Comparison of ENCODE assay signal across 13 cellular contexts in the genomic region with DNA sequence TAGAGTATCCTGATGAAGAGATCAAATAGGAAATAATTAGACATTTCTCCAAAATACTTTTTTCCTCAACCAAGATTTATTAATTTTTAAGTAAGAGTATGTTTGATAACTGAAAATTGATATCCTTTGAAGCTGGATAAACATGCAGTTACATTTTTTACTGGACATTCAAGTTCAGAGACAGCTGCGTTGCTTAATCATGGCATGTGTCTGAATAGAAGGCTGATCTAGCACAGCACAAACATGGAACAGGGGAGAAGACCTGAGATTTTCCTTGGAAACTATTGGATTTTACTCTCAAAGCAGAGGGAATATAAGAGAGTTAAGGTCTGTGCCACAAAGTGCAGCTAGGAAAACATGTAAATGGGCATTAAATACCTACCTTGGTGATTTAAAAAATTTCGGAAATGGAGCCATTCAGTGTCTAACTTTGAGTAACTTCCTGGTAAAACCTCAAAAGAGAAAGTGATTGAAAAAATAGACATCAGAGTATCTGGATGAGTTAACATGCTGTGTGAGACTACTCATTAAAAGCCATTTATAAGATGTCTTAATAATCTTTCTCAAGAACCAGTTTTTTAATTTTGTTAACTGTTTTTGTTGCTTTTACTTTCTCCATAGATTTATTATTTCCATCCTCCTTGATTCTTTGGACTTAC. TPM values are rescaled to one million over a fixed set of nuclear protein-coding genes. Genes with fewer than 3 reads are reported as not detected.
DNase-seq lines count a peak whose midpoint lies in the region; ATAC-seq, FAIRE-seq and TF ChIP-seq lines count a peak whose summit lies in the region.
"Had no signal": no experiment of that assay in that cellular context is flagged by ENCODE, and none has a peak within 500 bp of the region (broad histone marks: within the 10 kb centered on the region; RNA-seq: fewer than 3 reads in every experiment).

No MANE protein-coding gene starts in this region.

- no peaks in the 10 kb centered on the region for H3K9me3 ChIP-seq in Panc1 (ENCODE audit: control insufficient read depth, insufficient read depth, low read depth, low read length)
- H3K9me3 ChIP-seq in keratinocyte (ENCODE audit: control insufficient read depth, low read depth, low read length), result no peaks in the 10 kb centered on the region
- no peaks in the 10 kb centered on the region for H3K9me3 ChIP-seq in A673 (ENCODE audit: low read depth, low read length, poor library complexity, severe bottlenecking)
- H3K9me3 ChIP-seq: lower lobe of right lung, ovary had no signal

- BruUV-seq in Calu3 (replicated peaks; lab: Mats Ljungman, UMichigan) (no TSS peak), Panc1 (replicated peaks; lab: Mats Ljungman, UMichigan) (no TSS peak), A673 (replicated peaks; lab: Mats Ljungman, UMichigan) (no TSS peak)

- H3K27ac ChIP-seq in Panc1 (ENCODE audit: low read length), result peak overlapping the region; percentile 93
- peak overlapping the region; percentile 28 for H3K27ac ChIP-seq in keratinocyte (ENCODE audit: control insufficient read depth, insufficient read depth, low read length)
- H3K27ac ChIP-seq in A673 (ENCODE audit: low read depth, low read length, poor library complexity, severe bottlenecking), result no peak overlapping the region
- H3K27ac ChIP-seq: lower lobe of right lung, ovary had no signal

- peaks cover 91% of the 10 kb centered on the region for H3K79me2 ChIP-seq in keratinocyte (ENCODE audit: control insufficient read depth, insufficient read depth, low read length)

- peak overlapping the region; percentile 47 for H3K27ac Mint-ChIP-seq in Calu3 (ENCODE audit: unreplicated experiment)
- H3K27ac Mint-ChIP-seq: CD4-positive, alpha-beta T cell had no signal

- H3K4me2 ChIP-seq in keratinocyte (ENCODE audit: control insufficient read depth, extremely low read depth, insufficient read depth, low read depth, low read length), result peak overlapping the region; percentile 33

- TF ChIP-seq CTCF in Calu3 (IDR thresholded peaks at IDR 0.05; ENCODE audit: unreplicated experiment), result no peak
- TF ChIP-seq CTCF in Panc1 (IDR thresholded peaks at IDR 0.05), result no peak
- no peak for TF ChIP-seq CTCF in keratinocyte (optimal IDR thresholded peaks at IDR 0.05 in 1 of 3, IDR thresholded peaks at IDR 0.05 in 1 of 3, conservative IDR thresholded peaks at IDR 0.05 in 1 of 3; ENCODE audit: extremely low read depth in 1 of 3, insufficient read depth in 2 of 3, low read length in 3 of 3)
- TF ChIP-seq CTCF in A673 (conservative IDR thresholded peaks at IDR 0.05; ENCODE audit: low read depth, low read length), result no peak

- peaks cover 6% of the 10 kb centered on the region for H3K9me1 ChIP-seq in keratinocyte (ENCODE audit: control insufficient read depth, extremely low read depth, insufficient read depth, low read length)

- H3K4me3 ChIP-seq in Panc1 (ENCODE audit: low read depth in 2 of 2, low read length in 2 of 2) (no peak overlapping the region), keratinocyte (ENCODE audit: control insufficient read depth in 2 of 3, extremely low read depth in 1 of 3, insufficient read depth in 2 of 3, low read depth in 1 of 3, low read length in 3 of 3) (no peak overlapping the region), A673 (ENCODE audit: low read depth, low read length, poor library complexity, severe bottlenecking) (no peak overlapping the region)
- H3K4me3 ChIP-seq: lower lobe of right lung, ovary had no signal

- in situ Hi-C loops in Panc1 (cut with HindIII; ENCODE audit: low pct_unique_long_range_greater_than_20kb, low sequenced_read_pairs), result no loop called here

- H3K4me1 ChIP-seq in Panc1 (ENCODE audit: control insufficient read depth, insufficient read depth, low read length) (peaks cover 94% of the 10 kb centered on the region), keratinocyte (ENCODE audit: control insufficient read depth, extremely low read depth, insufficient read depth, low read length) (peaks cover 32% of the 10 kb centered on the region), A673 (ENCODE audit: insufficient read depth, low read length, poor library complexity, severe bottlenecking) (peaks cover 36% of the 10 kb centered on the region)

- FAIRE-seq in keratinocyte (lab: Jason Lieb, UNC), result no peak
- FAIRE-seq in urothelium cell line (lab: Jason Lieb, UNC), result no peak

- H3K36me3 ChIP-seq in Panc1 (ENCODE audit: control insufficient read depth, insufficient read depth, low read length), result peaks cover 6% of the 10 kb centered on the region; the same call in 1 of the 2 replicates
- H3K36me3 ChIP-seq in keratinocyte (ENCODE audit: control insufficient read depth in 2 of 2, extremely low read depth in 1 of 2, insufficient read depth in 2 of 2, low read length in 2 of 2), result peaks cover 7 to 14% of the 10 kb centered on the region in 2 experiments
- H3K36me3 ChIP-seq in A673 (ENCODE audit: insufficient read depth, low read length, poor library complexity, severe bottlenecking), result no peaks in the 10 kb centered on the region
- H3K36me3 ChIP-seq: lower lobe of right lung, ovary had no signal

- H2AFZ ChIP-seq in keratinocyte (ENCODE audit: control insufficient read depth, low read length), result no peak overlapping the region

- dilution Hi-C loops in keratinocyte (cut with MboI; ENCODE audit: extremely low pct_ligation_motif_present, low sequenced_read_pairs), result no loop called here

- peaks cover 9% of the 10 kb centered on the region for H3K36me3 Mint-ChIP-seq in Calu3 (ENCODE audit: insufficient read depth, unreplicated experiment)

- DNase-seq in Calu3 (no peak), Panc1 (ENCODE audit: low read depth, low spot score) (no peak), keratinocyte (ENCODE audit: low read depth, low spot score) (no peak), A673 (ENCODE audit: low spot score) (no peak), dermis blood vessel endothelial cell (no peak), urothelium cell line (ENCODE audit: low spot score) (no peak)
- no peak for DNase-seq in stimulated activated CD4-positive, alpha-beta T cell treated with anti-CD3 and anti-CD28 coated beads, Interleukin-1b, Interleukin-23, amount 100 ng/mL, for 48 hours
- DNase-seq: CD4-positive, alpha-beta T cell; lower lobe of right lung; ovary; stimulated activated naive CD4-positive, alpha-beta T cell; T-helper 9 cell had no signal

- H3K9me3 Mint-ChIP-seq in Calu3 (ENCODE audit: low read depth, unreplicated experiment), result no peaks in the 10 kb centered on the region
- H3K9me3 Mint-ChIP-seq: CD4-positive, alpha-beta T cell had no signal

- no peaks in the 10 kb centered on the region for H3K27me3 Mint-ChIP-seq in Calu3 (ENCODE audit: unreplicated experiment)
- H3K27me3 Mint-ChIP-seq: CD4-positive, alpha-beta T cell had no signal

- CTCF ChIA-PET in Calu3 (lab: Charles Lee) (no interaction called here), Panc1 (lab: Charles Lee) (no interaction called here), A673 (lab: Charles Lee) (no interaction called here)

- intact Hi-C loops in Calu3 (cut with micrococcal nuclease; ENCODE audit: unreplicated experiment) (no loop called here), Panc1 (cut with micrococcal nuclease; ENCODE audit: unreplicated experiment) (no loop called here), A673 (cut with micrococcal nuclease; ENCODE audit: unreplicated experiment) (no loop called here)

- peak; percentile 48 for ATAC-seq in GM21529 (IDR thresholded peaks at IDR 0.05; ENCODE audit: unreplicated experiment)
- no peak for ATAC-seq in Panc1
- ATAC-seq: lower lobe of right lung had no signal

- H3K4me1 Mint-ChIP-seq in Calu3 (ENCODE audit: low read depth, unreplicated experiment), result peaks cover 40% of the 10 kb centered on the region

- H3K27me3 ChIP-seq in Panc1 (ENCODE audit: control insufficient read depth, insufficient read depth, low read length) (no peaks in the 10 kb centered on the region), keratinocyte (ENCODE audit: control insufficient read depth, extremely low read depth, insufficient read depth, low read length) (no peaks in the 10 kb centered on the region), A673 (replicated peaks; ENCODE audit: insufficient read depth, low read depth, low read length, poor library complexity) (no peaks in the 10 kb centered on the region)
- H3K27me3 ChIP-seq: ovary had no signal

- H3K9ac ChIP-seq in keratinocyte (ENCODE audit: control insufficient read depth, extremely low read depth, insufficient read depth, low read length), result no peak overlapping the region

- no peak overlapping the region for H3K4me3 Mint-ChIP-seq in Calu3 (ENCODE audit: low read depth, unreplicated experiment)
- H3K4me3 Mint-ChIP-seq: CD4-positive, alpha-beta T cell had no signal

- POLR2A ChIA-PET in Panc1 (lab: Charles Lee) (interaction anchor here (0.6 kb wide), 1 partner anchor 42 kb away, joined by 3 read pairs; no protein-coding TSS in a partner anchor), A673 (lab: Charles Lee; ENCODE audit: low non-redundant PET) (no interaction called here)

- H4K20me1 ChIP-seq in keratinocyte (ENCODE audit: control insufficient read depth, extremely low read depth, insufficient read depth, low read length), result no peaks in the 10 kb centered on the region

RNA-seq across cellular contexts. Expression of gene CRIM1, which starts 31.8 kb away (rescaled TPM):
- 48.0 and 57.6 TPM in 2 replicates for total RNA-seq in Calu3 (2022)
- total RNA-seq in Panc1 (2021; ENCODE audit: unreplicated experiment), result 290 TPM
- polyA plus RNA-seq in Panc1 (2012; ENCODE audit: insufficient read length), result 285 TPM
- polyA plus RNA-seq in keratinocyte, result 98.3 to 136 TPM (median 116 TPM) in 3 replicates
- 32.2 TPM for polyA plus RNA-seq in keratinocyte (2011; ENCODE audit: low read depth)
- 54.2 and 69.7 TPM in 2 replicates for polyA plus RNA-seq in keratinocyte (2011; cell fraction: cytosol; rRNA removed)
- polyA plus RNA-seq in keratinocyte (2011; cell fraction: nucleus; rRNA removed), result 316 and 318 TPM in 2 replicates
- 51.3 and 110 TPM in 2 replicates for polyA plus RNA-seq in keratinocyte (2012; ENCODE audit: low replicate concordance)
- polyA minus RNA-seq in keratinocyte, result 353 to 631 TPM (median 519 TPM) in 3 replicates
- 371 TPM for polyA minus RNA-seq in keratinocyte (2011; cell fraction: cytosol; rRNA and poly(A)+ RNA removed)
- 966 and 975 TPM in 2 replicates for polyA minus RNA-seq in keratinocyte (2011; cell fraction: nucleus; rRNA and poly(A)+ RNA removed)
- 35.3 and 46.5 TPM in 2 replicates for total RNA-seq in A673 (2021)
- total RNA-seq in dermis blood vessel endothelial cell, result 765 and 891 TPM in 2 replicates
